8 cellular contexts compared by ENCODE assay signal in the genomic region with DNA sequence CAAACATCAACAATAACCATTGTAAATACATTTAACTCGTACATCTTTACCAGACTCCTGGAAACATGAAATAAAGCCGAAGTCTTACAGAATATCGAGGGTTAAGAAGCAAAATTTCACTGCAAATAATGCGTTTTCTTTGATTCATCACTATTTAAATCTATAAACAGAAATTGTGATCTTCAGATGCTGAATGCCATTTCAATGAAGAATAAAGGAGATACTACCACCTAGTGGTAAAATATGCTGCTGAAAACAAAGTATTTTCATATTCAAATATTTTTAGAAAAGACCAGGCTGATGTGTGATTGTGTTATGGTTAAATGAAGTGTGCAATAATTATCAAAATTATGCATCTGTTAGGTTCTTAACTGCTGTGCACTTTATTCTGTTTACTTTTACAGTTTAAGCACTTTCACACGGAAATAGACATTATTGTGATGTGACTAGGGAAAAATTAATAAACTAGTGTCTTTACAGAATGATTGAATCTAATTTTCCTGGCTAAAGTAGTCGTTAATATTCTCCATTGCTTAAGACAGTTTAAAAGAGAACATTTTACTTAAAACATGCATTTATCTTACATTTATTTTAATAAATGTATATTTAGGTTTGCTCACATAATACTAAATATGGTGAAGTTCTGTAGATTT.
DNase-seq lines count a peak whose midpoint lies in the region; ATAC-seq and TF ChIP-seq lines count a peak whose summit lies in the region.

No MANE protein-coding gene starts in this region.

- in situ Hi-C loops in gastrocnemius medialis (cut with MboI; ENCODE audit: low sequenced_read_pairs in 4 of 4): no loop called here

- no peak for ATAC-seq in gastrocnemius medialis

- no peak overlapping the region for H3K27ac ChIP-seq in gastrocnemius medialis

- intact Hi-C loops in gastrocnemius medialis (cut with DNase I; ENCODE audit: low total_unique reads): no loop called here

- no peaks in the 10 kb centered on the region for H3K4me1 ChIP-seq in gastrocnemius medialis

- H3K36me3 ChIP-seq in gastrocnemius medialis: no peaks in the 10 kb centered on the region

- TF ChIP-seq CTCF in cardiac fibroblast (IDR thresholded peaks at IDR 0.05; ENCODE audit: low read depth, low read length) (peak; percentile 31), gastrocnemius medialis (IDR thresholded peaks at IDR 0.05 in 4 of 5, conservative IDR thresholded peaks at IDR 0.05 in 1 of 5) (peak in 1 of 5 experiments; percentile 1)

- DNase-seq in NCI-H510A treated with DMSO at 0.1 percent for 48 hours (lab: John Stamatoyannopoulos, UW) (peak; percentile 8), NCI-H510A (lab: John Stamatoyannopoulos, UW) (no peak), NCI-H345 (lab: John Stamatoyannopoulos, UW) (peak; percentile 26), cardiac fibroblast (ENCODE audit: low read depth in 2 of 2) (peak in 1 of 2 donors; percentile 20), retina (peak; percentile 15), gastrocnemius medialis (no peak)
- DNase-seq in effector CD4-positive, alpha-beta T cell: no peak
- no peak for DNase-seq in stimulated activated CD4-positive, alpha-beta T cell treated with anti-CD3 and anti-CD28 coated beads, Interleukin-15, amount 100 ng/mL, for 24 hours

- H3K27me3 ChIP-seq in gastrocnemius medialis: no peaks in the 10 kb centered on the region

- H3K4me3 ChIP-seq in cardiac fibroblast (replicated peaks in 1 of 2; ENCODE audit: low read depth in 2 of 2, low read length in 2 of 2) (no peak overlapping the region), gastrocnemius medialis (no peak overlapping the region)

- no peaks in the 10 kb centered on the region for H3K9me3 ChIP-seq in gastrocnemius medialis

- TF ChIP-seq POLR2A in gastrocnemius medialis (IDR thresholded peaks at IDR 0.05): no peak

Comparison
In these comparisons a context has a peak if more than half of its experiments do, and no peak if none do; other contexts are left out.
1. DNase-seq: peak in NCI-H510A treated with DMSO at 0.1 percent for 48 hours (single experiment), NCI-H345 (single experiment) and retina (single experiment); none in NCI-H510A (single experiment), effector CD4-positive, alpha-beta T cell (single experiment), gastrocnemius medialis (0 of 2) and stimulated activated CD4-positive, alpha-beta T cell treated with anti-CD3 and anti-CD28 coated beads, Interleukin-15, amount 100 ng/mL, for 24 hours (single experiment).